12 cellular contexts compared by ENCODE assay signal in the genomic region with DNA sequence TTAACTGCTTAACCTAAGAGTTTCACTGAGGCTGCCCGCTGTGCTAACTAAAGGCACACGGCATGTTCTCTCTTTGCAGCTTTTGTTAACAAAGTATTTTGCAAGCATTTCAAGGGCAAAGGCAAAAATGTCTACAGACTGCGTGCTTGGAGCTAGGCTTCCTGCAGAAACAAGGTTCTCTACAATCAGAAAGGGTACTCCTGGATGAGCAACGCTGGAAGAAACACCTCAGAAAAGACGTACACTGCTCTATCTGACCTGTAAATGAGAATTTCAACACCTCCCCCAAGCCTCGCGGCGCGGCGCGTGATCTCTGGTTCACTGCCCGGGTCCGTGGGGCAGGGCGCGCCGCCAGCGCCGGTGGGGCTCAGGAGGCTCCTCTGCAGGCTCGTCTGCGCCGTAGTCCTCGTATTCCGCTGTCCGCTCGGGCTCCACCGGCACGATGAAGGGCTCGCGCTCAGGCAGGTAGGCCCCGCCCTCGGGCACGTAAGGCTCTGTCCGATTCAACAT.
DNase-seq lines count a peak whose midpoint lies in the region; ATAC-seq and TF ChIP-seq lines count a peak whose summit lies in the region.
"Had no signal": no experiment of that assay in that cellular context is flagged by ENCODE, and none has a peak within 500 bp of the region (broad histone marks: within the 10 kb centered on the region; RNA-seq: fewer than 3 reads in every experiment).

No MANE protein-coding gene starts in this region.

- WGBS in iPS DF 6.9 (ENCODE audit: insufficient coverage, insufficient read length): no CpG with 5 or more reads among the region's 33 CpGs
- WGBS in ovary, 3 donors: 14 to 42% (median 25%) methylated on average over 33 of the region's 33 CpGs

- H3K36me3 ChIP-seq in NT2/D1 (ENCODE audit: insufficient read depth, insufficient read length, low read length) (peaks cover 5% of the 10 kb centered on the region), iPS DF 6.9 (ENCODE audit: control insufficient read depth, insufficient read depth, low read length) (no peaks in the 10 kb centered on the region), ovary (no peaks in the 10 kb centered on the region)

- no peaks in the 10 kb centered on the region for H3K9me3 Mint-ChIP-seq in Calu3 (ENCODE audit: low read depth, unreplicated experiment)

- CTCF ChIA-PET in Calu3 (lab: Charles Lee): no interaction called here

- H3K27ac ChIP-seq in iPS DF 6.9 (ENCODE audit: low read length) (no peak overlapping the region), ovary (peak overlapping the region in 1 of 2 donors; percentile 58)
- H3K27ac ChIP-seq: C4-2B, GM23248 had no signal

- no peak for ATAC-seq in HG03196 (IDR thresholded peaks at IDR 0.05; ENCODE audit: unreplicated experiment)

- H3K9ac ChIP-seq in NT2/D1 (ENCODE audit: insufficient read length, low read depth): peak overlapping the region; percentile 8
- H3K9ac ChIP-seq: GM23248 had no signal

- peaks cover 21% of the 10 kb centered on the region for H3K4me1 Mint-ChIP-seq in Calu3 (ENCODE audit: low read depth, unreplicated experiment)

- H3K4me1 ChIP-seq in NT2/D1 (ENCODE audit: insufficient read depth, insufficient read length): peaks cover 1% of the 10 kb centered on the region
- H3K4me1 ChIP-seq in iPS DF 6.9 (ENCODE audit: control insufficient read depth, insufficient read depth, low read length): no peaks in the 10 kb centered on the region
- no peaks in the 10 kb centered on the region for H3K4me1 ChIP-seq in ovary (ENCODE audit: insufficient read depth)

- no peak for TF ChIP-seq POLR2A in ovary (IDR thresholded peaks at IDR 0.05)

- intact Hi-C loops in Calu3 (cut with micrococcal nuclease; ENCODE audit: unreplicated experiment): no loop called here
- intact Hi-C loops in ovary (cut with DNase I): no loop called here

- H3K4me3 ChIP-seq in NT2/D1 (ENCODE audit: insufficient read length, low read depth): peak overlapping the region; percentile 10
- peak overlapping the region; percentile 38; the same call in 1 of the 2 replicates for H3K4me3 ChIP-seq in iPS DF 6.9 (ENCODE audit: low read length)
- H3K4me3 ChIP-seq in ovary: peak overlapping the region; percentile 4
- H3K4me3 ChIP-seq: GM23248 had no signal

- BruUV-seq in Calu3 (replicated peaks; lab: Mats Ljungman, UMichigan): no TSS peak

- peaks cover 8% of the 10 kb centered on the region for H3K27me3 Mint-ChIP-seq in Calu3 (ENCODE audit: unreplicated experiment)

- peak overlapping the region; percentile 86 for H3K4me3 Mint-ChIP-seq in Calu3 (ENCODE audit: low read depth, unreplicated experiment)

- H3K9me3 ChIP-seq in NT2/D1 (ENCODE audit: insufficient read depth, low read length) (no peaks in the 10 kb centered on the region), iPS DF 6.9 (ENCODE audit: control insufficient read depth, insufficient read depth, low read length) (no peaks in the 10 kb centered on the region), ovary (no peaks in the 10 kb centered on the region)

- peaks cover 10% of the 10 kb centered on the region for H3K27me3 ChIP-seq in NT2/D1 (ENCODE audit: insufficient read depth, insufficient read length)
- H3K27me3 ChIP-seq in iPS DF 6.9 (ENCODE audit: control insufficient read depth, insufficient read depth, low read length): no peaks in the 10 kb centered on the region; the same call in 1 of the 2 replicates
- H3K27me3 ChIP-seq in ovary: no peaks in the 10 kb centered on the region

- peaks cover 5% of the 10 kb centered on the region for H3K36me3 Mint-ChIP-seq in Calu3 (ENCODE audit: insufficient read depth, unreplicated experiment)

- no peak for TF ChIP-seq CTCF in Calu3 (IDR thresholded peaks at IDR 0.05; ENCODE audit: unreplicated experiment)
- TF ChIP-seq CTCF in ovary (IDR thresholded peaks at IDR 0.05): no peak

- peak; percentile 53 for DNase-seq in Calu3
- DNase-seq in NT2/D1 (ENCODE audit: low read depth, low spot score): no peak
- DNase-seq in iPS DF 6.9 (ENCODE audit: low read depth, low spot score): no peak
- peak; percentile 54 to 82 (median 71) for DNase-seq in ovary
- no peak for DNase-seq in NCI-H1048 (lab: John Stamatoyannopoulos, UW)
- no peak for DNase-seq in occipital lobe (lab: John Stamatoyannopoulos, UW)
- DNase-seq in amniotic stem cell (lab: John Stamatoyannopoulos, UW): no peak
- DNase-seq: activated naive CD4-positive, alpha-beta T cell treated with Interleukin-2 at 50 U/mL for 16 hours; GM23248; NCI-H524 treated with DMSO at 0.1 percent for 48 hours had no signal

- H3K27ac Mint-ChIP-seq in Calu3 (ENCODE audit: unreplicated experiment): peak overlapping the region; percentile 19

- no peak for TF ChIP-seq EP300 in ovary (IDR thresholded peaks at IDR 0.05)

Comparison
In these comparisons a context has a peak if more than half of its experiments do, and no peak if none do; other contexts are left out.
1. DNase-seq: peak in Calu3 (single experiment) and ovary (5 of 5); none in NT2/D1 (single experiment), iPS DF 6.9 (single experiment), NCI-H1048 (single experiment), occipital lobe (single experiment) and amniotic stem cell (single experiment).
2. Peak in every context shown above with its lines, with median percentiles within 50 percentile points of each other: H3K4me3 ChIP-seq.